22 cellular contexts compared by ENCODE assay signal in the genomic region with DNA sequence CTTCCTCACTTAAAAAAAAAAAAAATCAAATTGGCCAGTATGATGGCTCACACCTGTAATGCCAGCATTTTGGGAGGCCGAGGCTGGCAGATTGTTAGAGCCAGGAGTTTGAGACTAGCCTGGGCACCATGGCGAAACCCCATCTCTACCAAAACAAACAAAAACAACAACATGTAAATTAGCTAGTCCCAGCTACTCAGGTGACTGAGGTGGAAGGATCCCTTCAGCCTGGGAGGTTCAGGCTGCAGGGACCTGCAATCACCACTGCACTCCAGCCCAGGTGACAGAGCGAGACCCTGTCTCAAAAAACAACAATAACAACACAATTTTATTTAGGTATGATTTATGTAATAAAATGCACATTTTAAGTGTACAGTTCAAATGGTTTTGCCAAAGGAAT. TPM values are rescaled to one million over a fixed set of nuclear protein-coding genes. Genes with fewer than 3 reads are reported as not detected.
A peak's percentile ranks its signal among the peaks of the same experiment; 100 is the strongest.
DNase-seq lines count a peak whose midpoint lies in the region; ATAC-seq, FAIRE-seq and TF ChIP-seq lines count a peak whose summit lies in the region.
"Had no signal": no experiment of that assay in that cellular context is flagged by ENCODE, and none has a peak within 500 bp of the region (broad histone marks: within the 10 kb centered on the region; RNA-seq: fewer than 3 reads in every experiment).

No MANE protein-coding gene starts in this region.

- no peak overlapping the region for H3K4me2 ChIP-seq in Karpas-422 (ENCODE audit: low read depth, low read length, poor library complexity, severe bottlenecking)
- H3K4me2 ChIP-seq: BLaER1 had no signal

- H3K4me3 Mint-ChIP-seq in endodermal cell, result no peak overlapping the region
- H3K4me3 Mint-ChIP-seq: B cell; CD8-positive, alpha-beta T cell had no signal

- H3K36me3 ChIP-seq in Karpas-422 (ENCODE audit: insufficient read depth, low read length) (no peaks in the 10 kb centered on the region), endodermal cell (ENCODE audit: control insufficient read depth, insufficient read depth, low read length) (no peaks in the 10 kb centered on the region), MG63 (no peaks in the 10 kb centered on the region)
- H3K36me3 ChIP-seq: BLaER1 had no signal

- no peak for ATAC-seq in GM18519 (IDR thresholded peaks at IDR 0.05; ENCODE audit: low FRiP score, unreplicated experiment)
- ATAC-seq: CD8-positive, alpha-beta T cell; GM12878; HCT116 had no signal

- TF ChIP-seq CTCF in endodermal cell (conservative IDR thresholded peaks at IDR 0.05), result no peak

- H3K4me3 ChIP-seq in Karpas-422 (ENCODE audit: low read length) (no peak overlapping the region), endodermal cell (ENCODE audit: low read length) (no peak overlapping the region), MG63 (no peak overlapping the region)
- H3K4me3 ChIP-seq: BLaER1, GM12878 had no signal

- TF ChIP-seq POLR2A in GM12891 (IDR thresholded peaks at IDR 0.05; ENCODE audit: low read depth, low read length), result no peak

- H2AFZ ChIP-seq in Karpas-422 (ENCODE audit: low read length), result no peak overlapping the region

- no peak overlapping the region for H3K27ac ChIP-seq in Karpas-422 (ENCODE audit: low read length)
- H3K27ac ChIP-seq in endodermal cell (ENCODE audit: low read depth, low read length), result no peak overlapping the region
- H3K27ac ChIP-seq: 22Rv1, BLaER1, C4-2B had no signal

- no peaks in the 10 kb centered on the region for H3K9me3 Mint-ChIP-seq in endodermal cell
- H3K9me3 Mint-ChIP-seq: CD8-positive, alpha-beta T cell had no signal

- H3K4me1 Mint-ChIP-seq in endodermal cell, result no peaks in the 10 kb centered on the region

- H3K27me3 ChIP-seq in Karpas-422 (ENCODE audit: low read length) (no peaks in the 10 kb centered on the region), endodermal cell (ENCODE audit: control insufficient read depth, insufficient read depth, low read length, poor library complexity, severe bottlenecking) (peaks cover 1% of the 10 kb centered on the region), MG63 (no peaks in the 10 kb centered on the region)
- H3K27me3 ChIP-seq: BLaER1 had no signal

- no peak for DNase-seq in GM12891 (ENCODE audit: insufficient read length, low spot score)
- peak; percentile 33 for DNase-seq in Karpas-422
- DNase-seq in endodermal cell, result peak; percentile 60
- no peak for DNase-seq in GDM1 (lab: John Stamatoyannopoulos, UW)
- DNase-seq in MG63, result no peak
- DNase-seq: Caco-2; CD4-positive, CD25-positive, alpha-beta regulatory T cell; CD8-positive, alpha-beta T cell; DMS153; DND-41; H7 had no signal

- H3K27me3 Mint-ChIP-seq in endodermal cell (ENCODE audit: insufficient read depth), result peaks cover 19% of the 10 kb centered on the region

- H3K4me1 ChIP-seq in Karpas-422 (ENCODE audit: low read length) (peaks cover 5% of the 10 kb centered on the region), endodermal cell (ENCODE audit: control insufficient read depth, insufficient read depth, low read length) (no peaks in the 10 kb centered on the region)

- H3K9ac ChIP-seq in Karpas-422 (ENCODE audit: low read length) (no peak overlapping the region), endodermal cell (ENCODE audit: extremely low read depth, low read length, poor library complexity, severe bottlenecking) (no peak overlapping the region)
- H3K9ac ChIP-seq: BLaER1 had no signal

- no peak overlapping the region for H3K27ac Mint-ChIP-seq in endodermal cell
- H3K27ac Mint-ChIP-seq: B cell; CD8-positive, alpha-beta T cell had no signal

- H4K20me1 ChIP-seq in Karpas-422 (ENCODE audit: insufficient read depth, low read depth, low read length), result no peaks in the 10 kb centered on the region
- H4K20me1 ChIP-seq: BLaER1 had no signal

- 96% methylated on average over 2 of the region's 3 CpGs; no CpG with 5 or more reads in 1 of the 2 experiments for WGBS in endodermal cell (ENCODE audit: insufficient coverage in 1 of 2, insufficient read length in 1 of 2), 2 experiments

- no peaks in the 10 kb centered on the region for H3K36me3 Mint-ChIP-seq in endodermal cell (ENCODE audit: low read depth)
- H3K36me3 Mint-ChIP-seq: CD4-positive, CD25-positive, alpha-beta regulatory T cell; CD8-positive, alpha-beta T cell had no signal

- H3K9me3 ChIP-seq in Karpas-422 (ENCODE audit: low read length) (no peaks in the 10 kb centered on the region), endodermal cell (ENCODE audit: control insufficient read depth, low read length) (no peaks in the 10 kb centered on the region), MG63 (no peaks in the 10 kb centered on the region)
- H3K9me3 ChIP-seq: BLaER1, Caco-2 had no signal

- no peaks in the 10 kb centered on the region for H3K9me2 ChIP-seq in Karpas-422 (replicated peaks; ENCODE audit: insufficient read depth, low read length)

- no peak for FAIRE-seq in GM12891 (lab: Jason Lieb, UNC)
- FAIRE-seq: A204.1, G401.6, GM12878, GM18507, H1 had no signal

- H3K79me2 ChIP-seq in Karpas-422 (ENCODE audit: low read length), result no peaks in the 10 kb centered on the region

TF ChIP-seq in GM12891, 5 proteins besides CTCF, POLR2A, EP300 and RAD21:
- no peak for TF ChIP-seq POU2F2 (IDR thresholded peaks at IDR 0.05; ENCODE audit: low read depth, low read length)
- TF ChIP-seq PAX5 (IDR thresholded peaks at IDR 0.05; ENCODE audit: insufficient read depth, low read length, severe bottlenecking), result no peak
- TF ChIP-seq SPI1 (IDR thresholded peaks at IDR 0.05; ENCODE audit: low read depth, low read length), result 0 out of 2 replicates have a peak, but pooled peaks have one; percentile 9

RNA-seq across cellular contexts. Expression of gene EPOP, which starts 6.3 kb away (rescaled TPM):
- polyA plus RNA-seq in GM12891 (2012; ENCODE audit: low read depth, missing spikeins), result 6.8 TPM
- total RNA-seq in Karpas-422 (2014; rRNA removed; shearing (Covaris generic); ENCODE audit: low replicate concordance), result 7.6 and 19.9 TPM in 2 replicates
- total RNA-seq in endodermal cell, result 1 to 10 TPM; 3.2 to 5.0 TPM
- polyA plus RNA-seq in endodermal cell (2013, experiment 1 of 2), result 13.5 TPM
- 12.8 TPM for polyA plus RNA-seq in endodermal cell (2013, experiment 2 of 2)
- total RNA-seq in MG63 (2014; rRNA removed; shearing (Covaris generic); ENCODE audit: low replicate concordance), result 6.4 and 7.9 TPM in 2 replicates

RNA-seq across cellular contexts. Expression of gene MLLT6, which starts 24.0 kb away (rescaled TPM):
- polyA plus RNA-seq in GM12891 (2012; ENCODE audit: low read depth, missing spikeins), result 34.8 TPM
- total RNA-seq in Karpas-422 (2014; rRNA removed; shearing (Covaris generic); ENCODE audit: low replicate concordance), result 72.4 and 119 TPM in 2 replicates
- 100 to 1,000 TPM; 112 to 127 TPM for total RNA-seq in endodermal cell
- 54.4 TPM for polyA plus RNA-seq in endodermal cell (2013, experiment 1 of 2)
- polyA plus RNA-seq in endodermal cell (2013, experiment 2 of 2), result 49.1 TPM
- 11.7 and 17.5 TPM in 2 replicates for total RNA-seq in MG63 (2014; rRNA removed; shearing (Covaris generic); ENCODE audit: low replicate concordance)

RNA-seq across cellular contexts. Expression of gene CISD3, which starts 49.0 kb away (rescaled TPM):
- 4.7 TPM for polyA plus RNA-seq in GM12891 (2012; ENCODE audit: low read depth, missing spikeins)
- 6.8 and 15.2 TPM in 2 replicates for total RNA-seq in Karpas-422 (2014; rRNA removed; shearing (Covaris generic); ENCODE audit: low replicate concordance)
- total RNA-seq in endodermal cell, result 10 to 100 TPM in 1 of 2 donors, 1 to 10 TPM in 1; 8.9 to 11.2 TPM
- 5.7 TPM for polyA plus RNA-seq in endodermal cell (2013, experiment 1 of 2)
- 6.3 TPM for polyA plus RNA-seq in endodermal cell (2013, experiment 2 of 2)
- 7.7 and 29.1 TPM in 2 replicates for total RNA-seq in MG63 (2014; rRNA removed; shearing (Covaris generic); ENCODE audit: low replicate concordance)

Comparison
In these comparisons a context has a peak if more than half of its experiments do, and no peak if none do; other contexts are left out.
1. DNase-seq: peak in Karpas-422 (single experiment) and endodermal cell (single experiment); none in GM12891 (single experiment), GDM1 (single experiment) and MG63 (single experiment).